Comparison of ENCODE assay signal across 29 cellular contexts in genomic region chr19:38505958-38506357, GRCh38.
"Had no signal": no experiment of that assay in that cellular context is flagged by ENCODE, and none has a peak within 500 bp of the region (broad histone marks: within the 10 kb centered on the region; RNA-seq: fewer than 3 reads in every experiment).

No MANE protein-coding gene starts in this region.

- H3K27ac Mint-ChIP-seq: mesothelial cell of epicardium; natural killer cell treated with Interleukin-12 subunit alpha and Interleukin-12 subunit beta and Interleukin-15 and Interleukin-18, amount 100 ng/mL, for 72 hours; type B pancreatic cell had no signal

- H3K27me3 ChIP-seq: neural progenitor cell, ovary, testis had no signal

- DNase-seq: cortex of kidney; effector memory CD8-positive, alpha-beta T cell; erythroblast; esophagus squamous epithelium; foreskin melanocyte; hypothalamus; immature natural killer cell; islet precursor cell; kidney glomerular epithelial cell; left colon; left ventricle myocardium inferior; lower lobe of right lung; mucosa of descending colon; naive B cell; ovary; psoas muscle; right cardiac atrium; spleen; stimulated activated CD4-positive, alpha-beta T cell treated with anti-CD3 and anti-CD28 coated beads, Interleukin-4, amount 100 ng/mL, for 4 hours; stimulated activated naive CD8-positive, alpha-beta T cell treated with anti-CD3 and anti-CD28 coated beads, Interleukin-15, Interleukin-2, amounts not matched to agents 100 U/mL and 50 U/mL, for 24 hours; substantia nigra; testis; tibial artery had no signal

- ATAC-seq: effector memory CD8-positive, alpha-beta T cell; left colon; lower lobe of right lung; mucosa of descending colon; natural killer cell treated with Interleukin-12 subunit alpha and Interleukin-12 subunit beta and Interleukin-15 and Interleukin-18, amount 100 ng/mL, for 72 hours; stimulated activated memory B cell treated with anti-CD40 and anti-IgM and Interleukin-4, amounts not matched to agents 10 μg/mL and 1 μg/mL and 100 μg/mL, for 72 hours had no signal

- H3K9ac ChIP-seq: neural progenitor cell had no signal

- H2AFZ ChIP-seq: neural progenitor cell had no signal

- H3K27ac ChIP-seq: esophagus squamous epithelium, left ventricle myocardium inferior, lower lobe of right lung, neural progenitor cell, ovary, psoas muscle, skin epidermis, spleen, testis, tibial artery had no signal

- H3K36me3 ChIP-seq: esophagus squamous epithelium, left ventricle myocardium inferior, lower lobe of right lung, neural progenitor cell, ovary, spleen, tibial artery had no signal

- H3K9me3 Mint-ChIP-seq: effector memory CD8-positive, alpha-beta T cell; immature natural killer cell; mesothelial cell of epicardium; natural killer cell treated with Interleukin-12 subunit alpha and Interleukin-12 subunit beta and Interleukin-15 and Interleukin-18, amount 100 ng/mL, for 72 hours; stimulated activated memory B cell treated with anti-CD40 and anti-IgM and Interleukin-4, amounts not matched to agents 10 μg/mL and 1 μg/mL and 100 μg/mL, for 72 hours; type B pancreatic cell had no signal

- H3K27me3 Mint-ChIP-seq: natural killer cell treated with Interleukin-12 subunit alpha and Interleukin-12 subunit beta and Interleukin-15 and Interleukin-18, amount 100 ng/mL, for 72 hours had no signal

- H3K9me3 ChIP-seq: esophagus squamous epithelium, left ventricle myocardium inferior, lower lobe of right lung, mucosa of descending colon, ovary, psoas muscle, spleen, testis, tibial artery had no signal

- H3K4me1 ChIP-seq: esophagus squamous epithelium, left ventricle myocardium inferior, lower lobe of right lung, neural progenitor cell, psoas muscle, testis, tibial artery had no signal

- H3K36me3 Mint-ChIP-seq: immature natural killer cell; mesothelial cell of epicardium; naive B cell; natural killer cell treated with Interleukin-12 subunit alpha and Interleukin-12 subunit beta and Interleukin-15 and Interleukin-18, amount 100 ng/mL, for 72 hours; neural progenitor cell; stimulated activated memory B cell treated with anti-CD40 and anti-IgM and Interleukin-4, amounts not matched to agents 10 μg/mL and 1 μg/mL and 100 μg/mL, for 72 hours; type B pancreatic cell had no signal

- H3K4me3 Mint-ChIP-seq: immature natural killer cell; mesothelial cell of epicardium; natural killer cell treated with Interleukin-12 subunit alpha and Interleukin-12 subunit beta and Interleukin-15 and Interleukin-18, amount 100 ng/mL, for 72 hours; neural progenitor cell; type B pancreatic cell had no signal

- H3K4me2 ChIP-seq: neural progenitor cell had no signal

- H3K4me1 Mint-ChIP-seq: mesothelial cell of epicardium, neural progenitor cell had no signal

- H3K4me3 ChIP-seq: left ventricle myocardium inferior, lower lobe of right lung, mucosa of descending colon, neural progenitor cell, ovary, psoas muscle, skin epidermis, tibial artery had no signal
